9 cellular contexts compared by ENCODE assay signal in the genomic region with DNA sequence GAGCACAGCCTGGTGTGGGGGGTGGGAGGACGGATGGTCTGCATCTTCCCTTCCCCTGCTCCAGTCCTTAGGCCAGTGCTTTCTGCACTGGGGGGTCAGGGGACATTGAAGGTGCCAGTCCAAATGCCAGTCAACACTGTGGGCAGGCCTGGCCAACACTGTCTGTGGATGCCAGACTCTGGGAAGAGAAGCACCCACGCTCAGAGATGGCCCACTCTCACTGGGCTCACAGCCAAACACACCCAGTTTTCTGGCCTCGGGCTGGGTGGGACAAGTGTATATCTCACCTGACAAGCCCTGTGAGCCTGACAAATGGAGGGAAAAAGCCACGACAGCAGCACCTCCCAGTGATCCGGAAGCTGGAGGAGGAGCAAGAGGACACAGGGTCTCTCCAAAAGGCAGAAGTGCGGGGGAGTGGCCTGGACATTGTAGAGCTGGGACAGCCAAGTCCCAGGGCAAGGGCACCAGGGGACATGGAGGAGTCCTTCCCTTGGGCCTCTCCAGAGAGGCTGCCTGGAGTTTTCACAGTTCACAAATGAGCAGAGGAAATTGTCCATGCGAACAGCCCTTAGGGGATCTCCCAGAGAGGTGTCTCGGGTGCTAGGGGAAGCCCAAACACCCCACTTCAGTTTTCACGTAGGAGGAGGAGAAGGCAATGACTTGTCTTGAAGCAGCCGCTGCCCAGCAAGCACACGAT.
DNase-seq lines count a peak whose midpoint lies in the region; ATAC-seq and TF ChIP-seq lines count a peak whose summit lies in the region.
"Had no signal": no experiment of that assay in that cellular context is flagged by ENCODE, and none has a peak within 500 bp of the region (broad histone marks: within the 10 kb centered on the region; RNA-seq: fewer than 3 reads in every experiment).

No MANE protein-coding gene starts in this region.

- H3K27ac Mint-ChIP-seq in activated naive CD8-positive, alpha-beta T cell treated with anti-CD3 and anti-CD28 coated beads, Interleukin-2, amount 50 U/mL, for 24 hours: no peak overlapping the region
- no peak overlapping the region for H3K27ac Mint-ChIP-seq in activated naive CD8-positive, alpha-beta T cell treated with anti-CD3 and anti-CD28 coated beads for 36 hours
- H3K27ac Mint-ChIP-seq in type B pancreatic cell: peak overlapping the region; percentile 97
- no peak overlapping the region for H3K27ac Mint-ChIP-seq in CD14-positive monocyte

- ATAC-seq in activated naive CD8-positive, alpha-beta T cell treated with anti-CD3 and anti-CD28 coated beads, Interleukin-2, amount 50 U/mL, for 24 hours: peak; percentile 65
- ATAC-seq in HG02642 (IDR thresholded peaks at IDR 0.05; ENCODE audit: poor library complexity, unreplicated experiment): peak; percentile 86
- ATAC-seq: HCT116 had no signal

- H3K4me1 ChIP-seq in PC-9 (replicated peaks; ENCODE audit: insufficient read depth) (peaks cover 78% of the 10 kb centered on the region), MM.1S (ENCODE audit: low read length) (peaks cover 16% of the 10 kb centered on the region)

- peaks cover 57% of the 10 kb centered on the region for H3F3A ChIP-seq in PC-9 (ENCODE audit: insufficient read depth, low read depth)
- no peaks in the 10 kb centered on the region for H3F3A ChIP-seq in MM.1S (ENCODE audit: insufficient read depth, low read length)

- no peaks in the 10 kb centered on the region for H3K9me3 Mint-ChIP-seq in activated naive CD8-positive, alpha-beta T cell treated with anti-CD3 and anti-CD28 coated beads, Interleukin-2, amount 50 U/mL, for 24 hours
- H3K9me3 Mint-ChIP-seq in activated naive CD8-positive, alpha-beta T cell treated with anti-CD3 and anti-CD28 coated beads for 36 hours: no peaks in the 10 kb centered on the region
- peaks cover 5% of the 10 kb centered on the region for H3K9me3 Mint-ChIP-seq in type B pancreatic cell
- no peaks in the 10 kb centered on the region for H3K9me3 Mint-ChIP-seq in CD14-positive monocyte

- no peaks in the 10 kb centered on the region for H3K9me3 ChIP-seq in PC-9 (ENCODE audit: insufficient read depth, low read depth)
- no peaks in the 10 kb centered on the region for H3K9me3 ChIP-seq in MM.1S (replicated peaks; ENCODE audit: insufficient read depth, low read length)

- intact Hi-C loops in PC-9 (cut with micrococcal nuclease; ENCODE audit: unreplicated experiment): no loop called here
- intact Hi-C loops in CD14-positive monocyte (cut with micrococcal nuclease): no loop called here

- H3K4me2 ChIP-seq in PC-9: peak overlapping the region; percentile 41
- H3K4me2 ChIP-seq in MM.1S (ENCODE audit: low read depth, low read length): no peak overlapping the region

- H3K9me2 ChIP-seq in PC-9 (ENCODE audit: insufficient read depth): no peaks in the 10 kb centered on the region
- H3K9me2 ChIP-seq in MM.1S (replicated peaks; ENCODE audit: insufficient read depth, low read length): no peaks in the 10 kb centered on the region

- H3K27me3 ChIP-seq in PC-9 (ENCODE audit: insufficient read depth, low read depth): no peaks in the 10 kb centered on the region
- H3K27me3 ChIP-seq in MM.1S (replicated peaks; ENCODE audit: insufficient read depth, low read length): no peaks in the 10 kb centered on the region

- H2AFZ ChIP-seq in PC-9 (no peak overlapping the region), MM.1S (ENCODE audit: low read length) (no peak overlapping the region)

- H3K4me3 ChIP-seq in PC-9 (no peak overlapping the region), MM.1S (ENCODE audit: low read length) (no peak overlapping the region)

- H3K36me3 Mint-ChIP-seq in activated naive CD8-positive, alpha-beta T cell treated with anti-CD3 and anti-CD28 coated beads, Interleukin-2, amount 50 U/mL, for 24 hours (ENCODE audit: low read depth): no peaks in the 10 kb centered on the region
- H3K36me3 Mint-ChIP-seq in activated naive CD8-positive, alpha-beta T cell treated with anti-CD3 and anti-CD28 coated beads for 36 hours: no peaks in the 10 kb centered on the region
- no peaks in the 10 kb centered on the region for H3K36me3 Mint-ChIP-seq in type B pancreatic cell
- no peaks in the 10 kb centered on the region for H3K36me3 Mint-ChIP-seq in CD14-positive monocyte

- DNase-seq in activated naive CD8-positive, alpha-beta T cell treated with anti-CD3 and anti-CD28 coated beads, Interleukin-2, amount 50 U/mL, for 24 hours: no peak
- DNase-seq in activated naive CD8-positive, alpha-beta T cell treated with anti-CD3 and anti-CD28 coated beads for 36 hours: no peak
- DNase-seq in PC-9 (peak; percentile 33 to 60), type B pancreatic cell (ENCODE audit: extremely low spot score, unreplicated experiment) (no peak), MM.1S (no peak), CD14-positive monocyte (ENCODE audit: low spot score) (no peak)
- no peak for DNase-seq in NK-92 treated with Interleukin-12 subunit alpha and Interleukin-12 subunit beta, amount 100 ng/mL, for 24 hours (lab: John Stamatoyannopoulos, UW)

- POLR2A ChIA-PET in PC-9 (lab: Charles Lee; ENCODE audit: unreplicated experiment): no interaction called here

- peaks cover 19% of the 10 kb centered on the region for H3K27me3 Mint-ChIP-seq in activated naive CD8-positive, alpha-beta T cell treated with anti-CD3 and anti-CD28 coated beads, Interleukin-2, amount 50 U/mL, for 24 hours
- H3K27me3 Mint-ChIP-seq in activated naive CD8-positive, alpha-beta T cell treated with anti-CD3 and anti-CD28 coated beads for 36 hours: peaks cover 30% of the 10 kb centered on the region
- H3K27me3 Mint-ChIP-seq in type B pancreatic cell (no peaks in the 10 kb centered on the region), CD14-positive monocyte (ENCODE audit: low read depth in 3 of 3) (peaks cover 4 to 6% (median 5%) of the 10 kb centered on the region in 3 donors)

- H3K9ac ChIP-seq in MM.1S (ENCODE audit: low read length): no peak overlapping the region

- H3K79me2 ChIP-seq in PC-9 (ENCODE audit: low read depth) (no peaks in the 10 kb centered on the region), MM.1S (ENCODE audit: low read length) (no peaks in the 10 kb centered on the region)

- H4K20me1 ChIP-seq in PC-9 (ENCODE audit: insufficient read depth) (no peaks in the 10 kb centered on the region), MM.1S (ENCODE audit: insufficient read depth, low read length) (no peaks in the 10 kb centered on the region)

- no TSS peak for BruUV-seq in PC-9 (replicated peaks; lab: Mats Ljungman, UMichigan)

- CTCF ChIA-PET in PC-9 (lab: Charles Lee): no interaction called here

- H3K27ac ChIP-seq in PC-9 (peak overlapping the region; percentile 77), MM.1S (ENCODE audit: low read length) (no peak overlapping the region)

- H3K4me1 Mint-ChIP-seq in activated naive CD8-positive, alpha-beta T cell treated with anti-CD3 and anti-CD28 coated beads, Interleukin-2, amount 50 U/mL, for 24 hours: no peaks in the 10 kb centered on the region
- no peaks in the 10 kb centered on the region for H3K4me1 Mint-ChIP-seq in activated naive CD8-positive, alpha-beta T cell treated with anti-CD3 and anti-CD28 coated beads for 36 hours
- peaks cover 75% of the 10 kb centered on the region for H3K4me1 Mint-ChIP-seq in type B pancreatic cell (ENCODE audit: unreplicated experiment)
- no peaks in the 10 kb centered on the region for H3K4me1 Mint-ChIP-seq in CD14-positive monocyte

- no peaks in the 10 kb centered on the region for H3K36me3 ChIP-seq in PC-9 (ENCODE audit: low read depth)
- H3K36me3 ChIP-seq in MM.1S (replicated peaks; ENCODE audit: insufficient read depth, low read length): no peaks in the 10 kb centered on the region

- H3K4me3 Mint-ChIP-seq in activated naive CD8-positive, alpha-beta T cell treated with anti-CD3 and anti-CD28 coated beads, Interleukin-2, amount 50 U/mL, for 24 hours: no peak overlapping the region
- H3K4me3 Mint-ChIP-seq in activated naive CD8-positive, alpha-beta T cell treated with anti-CD3 and anti-CD28 coated beads for 36 hours: no peak overlapping the region
- H3K4me3 Mint-ChIP-seq in type B pancreatic cell (peak overlapping the region; percentile 61), CD14-positive monocyte (no peak overlapping the region)

- TF ChIP-seq CTCF in PC-9 (conservative IDR thresholded peaks at IDR 0.05): no peak
- no peak for TF ChIP-seq CTCF in type B pancreatic cell (conservative IDR thresholded peaks at IDR 0.05)
- no peak for TF ChIP-seq CTCF in MM.1S (IDR thresholded peaks at IDR 0.05; ENCODE audit: low read length)
- no peak for TF ChIP-seq CTCF in CD14-positive monocyte (IDR thresholded peaks at IDR 0.05)

Comparison
In these comparisons a context has a peak if more than half of its experiments do, and no peak if none do; other contexts are left out.
1. DNase-seq: peak in PC-9 (2 of 2); none in activated naive CD8-positive, alpha-beta T cell treated with anti-CD3 and anti-CD28 coated beads, Interleukin-2, amount 50 U/mL, for 24 hours (single experiment), activated naive CD8-positive, alpha-beta T cell treated with anti-CD3 and anti-CD28 coated beads for 36 hours (single experiment), type B pancreatic cell (single experiment), MM.1S (single experiment), NK-92 treated with Interleukin-12 subunit alpha and Interleukin-12 subunit beta, amount 100 ng/mL, for 24 hours (single experiment) and CD14-positive monocyte (single experiment).